Comparison of ENCODE assay signal across 10 cellular contexts in genomic region chr1:201719812-201720521, GRCh38.
A peak's percentile ranks its signal among the peaks of the same experiment; 100 is the strongest.
DNase-seq lines count a peak whose midpoint lies in the region; ATAC-seq and TF ChIP-seq lines count a peak whose summit lies in the region.
"Had no signal": no experiment of that assay in that cellular context is flagged by ENCODE, and none has a peak within 500 bp of the region (broad histone marks: within the 10 kb centered on the region; RNA-seq: fewer than 3 reads in every experiment).

No MANE protein-coding gene starts in this region.

- H3K4me1 ChIP-seq in left lung, result peaks cover 19 to 35% of the 10 kb centered on the region in 2 donors

- H3K27ac Mint-ChIP-seq in T-helper 17 cell, result no peak overlapping the region

- ATAC-seq in left lung (peak; percentile 47), T-helper 17 cell (no peak), GM18909 (IDR thresholded peaks at IDR 0.05; ENCODE audit: poor library complexity, unreplicated experiment) (no peak), HG02973 (IDR thresholded peaks at IDR 0.05; ENCODE audit: unreplicated experiment) (no peak)

- no peak overlapping the region for H3K4me3 Mint-ChIP-seq in T-helper 17 cell

- H3K9me3 ChIP-seq in MG63, result no peaks in the 10 kb centered on the region
- H3K9me3 ChIP-seq in left lung, result no peaks in the 10 kb centered on the region
- no peaks in the 10 kb centered on the region for H3K9me3 ChIP-seq in T-helper 17 cell (ENCODE audit: control insufficient read depth, low read length, poor library complexity, severe bottlenecking)

- peaks cover 90% of the 10 kb centered on the region for H3K36me3 ChIP-seq in MG63
- H3K36me3 ChIP-seq in left lung, result peaks cover 0 to 8% of the 10 kb centered on the region in 2 donors

- intact Hi-C loops in left lung (cut with DNase I), result no loop called here

- peaks cover 6% of the 10 kb centered on the region for H3K36me3 Mint-ChIP-seq in T-helper 17 cell (ENCODE audit: low read depth)
- H3K36me3 Mint-ChIP-seq: naive B cell had no signal

- H3K4me3 ChIP-seq in MG63 (no peak overlapping the region), left lung (no peak overlapping the region)

- H3K27me3 Mint-ChIP-seq in T-helper 17 cell, result peaks cover 10% of the 10 kb centered on the region

- TF ChIP-seq CTCF in left lung (IDR thresholded peaks at IDR 0.05), result no peak

- DNase-seq in MG63, result peak; percentile 57
- DNase-seq in left lung, result peak in 1 of 2 donors; percentile 48
- peak; percentile 87 for DNase-seq in superior temporal gyrus (ENCODE audit: extremely low spot score)
- DNase-seq in glomerular visceral epithelial cell (ENCODE audit: extremely low spot score), result no peak
- DNase-seq in T-helper 17 cell, result no peak
- DNase-seq: GOT3, naive B cell had no signal

- H3K27ac ChIP-seq in cingulate gyrus (ENCODE audit: low read depth, low read length) (peak overlapping the region; percentile 99), left lung (peak overlapping the region in 1 of 2 donors; percentile 73)

- H3K27me3 ChIP-seq in MG63, result no peaks in the 10 kb centered on the region
- no peaks in the 10 kb centered on the region for H3K27me3 ChIP-seq in left lung

- peaks cover 8% of the 10 kb centered on the region for H3K4me1 Mint-ChIP-seq in T-helper 17 cell

Comparison
In these comparisons a context has a peak if more than half of its experiments do, and no peak if none do; other contexts are left out.
1. DNase-seq: peak in MG63 (single experiment) and superior temporal gyrus (single experiment); none in glomerular visceral epithelial cell (single experiment) and T-helper 17 cell (0 of 3).